Comparison of ENCODE assay signal across 1 cellular context in the genomic region with DNA sequence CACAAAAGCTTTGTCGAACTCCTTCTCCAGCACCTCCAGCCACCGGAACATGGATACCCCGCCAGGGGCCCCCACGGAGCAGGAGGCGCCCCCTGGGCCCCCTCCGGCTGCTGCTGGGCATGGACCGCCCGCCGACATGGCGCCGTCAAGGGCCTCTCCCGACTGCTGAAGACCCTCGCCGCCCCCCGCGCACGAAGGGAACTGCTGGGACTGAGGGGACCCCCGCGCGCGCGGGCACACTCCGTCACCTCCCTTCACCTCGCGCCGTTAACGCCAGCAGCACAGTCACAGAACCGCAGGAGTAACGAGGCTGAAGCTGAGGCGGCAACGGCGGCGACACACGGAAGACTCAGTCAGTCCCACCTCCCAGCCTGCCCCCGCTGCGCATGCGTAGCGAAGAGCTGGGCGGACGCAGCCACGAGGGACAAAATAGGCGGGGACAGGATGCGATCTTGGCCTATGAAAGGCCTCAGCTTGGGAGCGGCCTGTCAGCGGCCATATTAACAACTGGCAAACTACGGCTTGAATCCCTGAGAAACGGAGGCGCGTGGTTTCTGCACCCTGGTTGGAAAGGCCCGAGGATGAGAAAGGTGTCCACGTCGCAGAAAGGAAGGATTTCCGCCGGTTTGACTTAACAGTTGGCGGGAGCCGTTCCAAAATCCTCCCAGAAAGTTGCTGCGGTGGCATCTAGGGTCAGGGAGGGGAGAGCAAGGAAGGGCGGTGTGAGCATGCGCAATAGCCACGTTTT.
TF ChIP-seq lines count a peak whose summit lies in the region.

A gene (minus strand): TSS at position 361 of the 748 bp plus-strand sequence. CDS start 223 bp downstream, at position 138.

TF ChIP-seq in HepG2, 621 proteins besides CTCF, POLR2A, EP300 and RAD21 (continued from another document and continues in another):
- TF ChIP-seq, protein P1, sequence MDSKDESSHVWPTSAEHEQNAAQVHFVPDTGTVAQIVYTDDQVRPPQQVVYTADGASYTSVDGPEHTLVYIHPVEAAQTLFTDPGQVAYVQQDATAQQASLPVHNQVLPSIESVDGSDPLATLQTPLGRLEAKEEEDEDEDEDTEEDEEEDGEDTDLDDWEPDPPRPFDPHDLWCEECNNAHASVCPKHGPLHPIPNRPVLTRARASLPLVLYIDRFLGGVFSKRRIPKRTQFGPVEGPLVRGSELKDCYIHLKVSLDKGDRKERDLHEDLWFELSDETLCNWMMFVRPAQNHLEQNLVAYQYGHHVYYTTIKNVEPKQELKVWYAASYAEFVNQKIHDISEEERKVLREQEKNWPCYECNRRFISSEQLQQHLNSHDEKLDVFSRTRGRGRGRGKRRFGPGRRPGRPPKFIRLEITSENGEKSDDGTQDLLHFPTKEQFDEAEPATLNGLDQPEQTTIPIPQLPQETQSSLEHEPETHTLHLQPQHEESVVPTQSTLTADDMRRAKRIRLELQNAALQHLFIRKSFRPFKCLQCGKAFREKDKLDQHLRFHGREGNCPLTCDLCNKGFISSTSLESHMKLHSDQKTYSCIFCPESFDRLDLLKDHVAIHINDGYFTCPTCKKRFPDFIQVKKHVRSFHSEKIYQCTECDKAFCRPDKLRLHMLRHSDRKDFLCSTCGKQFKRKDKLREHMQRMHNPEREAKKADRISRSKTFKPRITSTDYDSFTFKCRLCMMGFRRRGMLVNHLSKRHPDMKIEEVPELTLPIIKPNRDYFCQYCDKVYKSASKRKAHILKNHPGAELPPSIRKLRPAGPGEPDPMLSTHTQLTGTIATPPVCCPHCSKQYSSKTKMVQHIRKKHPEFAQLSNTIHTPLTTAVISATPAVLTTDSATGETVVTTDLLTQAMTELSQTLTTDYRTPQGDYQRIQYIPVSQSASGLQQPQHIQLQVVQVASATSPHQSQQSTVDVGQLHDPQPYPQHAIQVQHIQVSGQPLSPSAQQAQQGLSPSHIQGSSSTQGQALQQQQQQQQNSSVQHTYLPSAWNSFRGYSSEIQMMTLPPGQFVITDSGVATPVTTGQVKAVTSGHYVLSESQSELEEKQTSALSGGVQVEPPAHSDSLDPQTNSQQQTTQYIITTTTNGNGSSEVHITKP (CRISPR knock-in tag; IDR thresholded peaks at IDR 0.05; ENCODE audit: low read depth): 0 out of 2 replicates have a peak, but pooled peaks have one; percentile 50
- TF ChIP-seq ZNF17 (CRISPR knock-in tag; IDR thresholded peaks at IDR 0.05): no peak
- TF ChIP-seq ZNF547 (CRISPR knock-in tag; IDR thresholded peaks at IDR 0.05): peak; percentile 96; the same call in 1 of the 2 replicates
- peak; percentile 38; the same call in 1 of the 2 replicates for TF ChIP-seq AKAP8 (CRISPR knock-in tag; IDR thresholded peaks at IDR 0.05)
- TF ChIP-seq, protein P2, sequence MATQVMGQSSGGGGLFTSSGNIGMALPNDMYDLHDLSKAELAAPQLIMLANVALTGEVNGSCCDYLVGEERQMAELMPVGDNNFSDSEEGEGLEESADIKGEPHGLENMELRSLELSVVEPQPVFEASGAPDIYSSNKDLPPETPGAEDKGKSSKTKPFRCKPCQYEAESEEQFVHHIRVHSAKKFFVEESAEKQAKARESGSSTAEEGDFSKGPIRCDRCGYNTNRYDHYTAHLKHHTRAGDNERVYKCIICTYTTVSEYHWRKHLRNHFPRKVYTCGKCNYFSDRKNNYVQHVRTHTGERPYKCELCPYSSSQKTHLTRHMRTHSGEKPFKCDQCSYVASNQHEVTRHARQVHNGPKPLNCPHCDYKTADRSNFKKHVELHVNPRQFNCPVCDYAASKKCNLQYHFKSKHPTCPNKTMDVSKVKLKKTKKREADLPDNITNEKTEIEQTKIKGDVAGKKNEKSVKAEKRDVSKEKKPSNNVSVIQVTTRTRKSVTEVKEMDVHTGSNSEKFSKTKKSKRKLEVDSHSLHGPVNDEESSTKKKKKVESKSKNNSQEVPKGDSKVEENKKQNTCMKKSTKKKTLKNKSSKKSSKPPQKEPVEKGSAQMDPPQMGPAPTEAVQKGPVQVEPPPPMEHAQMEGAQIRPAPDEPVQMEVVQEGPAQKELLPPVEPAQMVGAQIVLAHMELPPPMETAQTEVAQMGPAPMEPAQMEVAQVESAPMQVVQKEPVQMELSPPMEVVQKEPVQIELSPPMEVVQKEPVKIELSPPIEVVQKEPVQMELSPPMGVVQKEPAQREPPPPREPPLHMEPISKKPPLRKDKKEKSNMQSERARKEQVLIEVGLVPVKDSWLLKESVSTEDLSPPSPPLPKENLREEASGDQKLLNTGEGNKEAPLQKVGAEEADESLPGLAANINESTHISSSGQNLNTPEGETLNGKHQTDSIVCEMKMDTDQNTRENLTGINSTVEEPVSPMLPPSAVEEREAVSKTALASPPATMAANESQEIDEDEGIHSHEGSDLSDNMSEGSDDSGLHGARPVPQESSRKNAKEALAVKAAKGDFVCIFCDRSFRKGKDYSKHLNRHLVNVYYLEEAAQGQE (IDR thresholded peaks at IDR 0.05; ENCODE audit: borderline replicate concordance in 1 of 2, low read depth in 1 of 2, low read length in 2 of 2): no peak
- TF ChIP-seq, protein P3, sequence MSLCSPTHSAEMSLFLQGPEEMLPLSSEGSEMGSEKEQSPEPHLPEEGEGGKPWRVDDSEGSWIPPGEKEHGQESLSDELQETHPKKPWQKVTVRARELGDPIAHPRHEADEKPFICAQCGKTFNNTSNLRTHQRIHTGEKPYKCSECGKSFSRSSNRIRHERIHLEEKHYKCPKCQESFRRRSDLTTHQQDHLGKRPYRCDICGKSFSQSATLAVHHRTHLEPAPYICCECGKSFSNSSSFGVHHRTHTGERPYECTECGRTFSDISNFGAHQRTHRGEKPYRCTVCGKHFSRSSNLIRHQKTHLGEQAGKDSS (CRISPR knock-in tag; IDR thresholded peaks at IDR 0.05; ENCODE audit: borderline replicate concordance, low read depth): peak; percentile 90
- TF ChIP-seq SRF (IDR thresholded peaks at IDR 0.05; ENCODE audit: low read depth, low read length): no peak
- no peak for TF ChIP-seq CCAR2 (optimal IDR thresholded peaks at IDR 0.05; ENCODE audit: low read depth, low read length)
- TF ChIP-seq, protein P4, sequence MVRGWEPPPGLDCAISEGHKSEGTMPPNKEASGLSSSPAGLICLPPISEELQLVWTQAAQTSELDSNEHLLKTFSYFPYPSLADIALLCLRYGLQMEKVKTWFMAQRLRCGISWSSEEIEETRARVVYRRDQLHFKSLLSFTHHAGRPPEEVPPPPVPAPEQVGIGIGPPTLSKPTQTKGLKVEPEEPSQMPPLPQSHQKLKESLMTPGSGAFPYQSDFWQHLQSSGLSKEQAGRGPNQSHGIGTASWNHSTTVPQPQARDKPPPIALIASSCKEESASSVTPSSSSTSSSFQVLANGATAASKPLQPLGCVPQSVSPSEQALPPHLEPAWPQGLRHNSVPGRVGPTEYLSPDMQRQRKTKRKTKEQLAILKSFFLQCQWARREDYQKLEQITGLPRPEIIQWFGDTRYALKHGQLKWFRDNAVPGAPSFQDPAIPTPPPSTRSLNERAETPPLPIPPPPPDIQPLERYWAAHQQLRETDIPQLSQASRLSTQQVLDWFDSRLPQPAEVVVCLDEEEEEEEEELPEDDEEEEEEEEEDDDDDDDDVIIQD (CRISPR knock-in tag; IDR thresholded peaks at IDR 0.05; ENCODE audit: low read depth): peak; percentile 96
- TF ChIP-seq, protein P5, sequence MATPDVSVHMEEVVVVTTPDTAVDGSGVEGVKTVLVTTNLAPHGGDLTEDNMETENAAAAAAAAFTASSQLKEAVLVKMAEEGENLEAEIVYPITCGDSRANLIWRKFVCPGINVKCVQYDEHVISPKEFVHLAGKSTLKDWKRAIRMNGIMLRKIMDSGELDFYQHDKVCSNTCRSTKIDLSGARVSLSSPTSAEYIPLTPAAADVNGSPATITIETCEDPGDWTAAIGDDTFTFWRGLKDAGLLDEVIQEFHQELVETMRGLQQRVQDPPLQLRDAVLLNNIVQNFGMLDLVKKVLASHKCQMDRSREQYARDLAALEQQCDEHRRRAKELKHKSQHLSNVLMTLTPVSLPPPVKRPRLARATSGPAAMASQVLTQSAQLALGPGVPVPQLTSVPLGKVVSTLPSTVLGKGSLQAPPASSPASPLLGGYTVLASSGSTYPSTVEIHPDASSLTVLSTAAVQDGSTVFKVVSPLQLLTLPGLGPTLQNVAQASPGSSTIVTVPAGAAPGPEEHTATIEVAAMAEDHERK (CRISPR knock-in tag; IDR thresholded peaks at IDR 0.05; ENCODE audit: low read depth): no peak
- peak; percentile 97 for TF ChIP-seq ZNF556 (CRISPR knock-in tag; IDR thresholded peaks at IDR 0.05; ENCODE audit: borderline replicate concordance)
- peak; percentile 75; the same call in 1 of the 2 replicates for TF ChIP-seq GFI1 (CRISPR knock-in tag; IDR thresholded peaks at IDR 0.05; ENCODE audit: borderline replicate concordance)
- no peak for TF ChIP-seq SRSF9 (IDR thresholded peaks at IDR 0.05; ENCODE audit: borderline replicate concordance, insufficient read depth, low read depth, low read length, poor library complexity, severe bottlenecking)
- peak; percentile 88 for TF ChIP-seq ZNF160 (CRISPR knock-in tag; IDR thresholded peaks at IDR 0.05)
- TF ChIP-seq SCMH1 (CRISPR knock-in tag; IDR thresholded peaks at IDR 0.05; ENCODE audit: borderline replicate concordance): no peak
- peak; percentile 98 for TF ChIP-seq ZFP82 (CRISPR knock-in tag; IDR thresholded peaks at IDR 0.05; ENCODE audit: borderline replicate concordance)
- no peak for TF ChIP-seq ZNF615 (CRISPR knock-in tag; IDR thresholded peaks at IDR 0.05; ENCODE audit: borderline replicate concordance)
- TF ChIP-seq NBN (conservative IDR thresholded peaks at IDR 0.05): no peak
- peak; percentile 67; the same call in 1 of the 2 replicates for TF ChIP-seq WIZ (CRISPR knock-in tag; IDR thresholded peaks at IDR 0.05)
- peak; percentile 92; the same call in 1 of the 2 replicates for TF ChIP-seq ZNF33A (CRISPR knock-in tag; IDR thresholded peaks at IDR 0.05; ENCODE audit: borderline replicate concordance)
- TF ChIP-seq, protein P6, sequence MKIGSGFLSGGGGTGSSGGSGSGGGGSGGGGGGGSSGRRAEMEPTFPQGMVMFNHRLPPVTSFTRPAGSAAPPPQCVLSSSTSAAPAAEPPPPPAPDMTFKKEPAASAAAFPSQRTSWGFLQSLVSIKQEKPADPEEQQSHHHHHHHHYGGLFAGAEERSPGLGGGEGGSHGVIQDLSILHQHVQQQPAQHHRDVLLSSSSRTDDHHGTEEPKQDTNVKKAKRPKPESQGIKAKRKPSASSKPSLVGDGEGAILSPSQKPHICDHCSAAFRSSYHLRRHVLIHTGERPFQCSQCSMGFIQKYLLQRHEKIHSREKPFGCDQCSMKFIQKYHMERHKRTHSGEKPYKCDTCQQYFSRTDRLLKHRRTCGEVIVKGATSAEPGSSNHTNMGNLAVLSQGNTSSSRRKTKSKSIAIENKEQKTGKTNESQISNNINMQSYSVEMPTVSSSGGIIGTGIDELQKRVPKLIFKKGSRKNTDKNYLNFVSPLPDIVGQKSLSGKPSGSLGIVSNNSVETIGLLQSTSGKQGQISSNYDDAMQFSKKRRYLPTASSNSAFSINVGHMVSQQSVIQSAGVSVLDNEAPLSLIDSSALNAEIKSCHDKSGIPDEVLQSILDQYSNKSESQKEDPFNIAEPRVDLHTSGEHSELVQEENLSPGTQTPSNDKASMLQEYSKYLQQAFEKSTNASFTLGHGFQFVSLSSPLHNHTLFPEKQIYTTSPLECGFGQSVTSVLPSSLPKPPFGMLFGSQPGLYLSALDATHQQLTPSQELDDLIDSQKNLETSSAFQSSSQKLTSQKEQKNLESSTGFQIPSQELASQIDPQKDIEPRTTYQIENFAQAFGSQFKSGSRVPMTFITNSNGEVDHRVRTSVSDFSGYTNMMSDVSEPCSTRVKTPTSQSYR (CRISPR knock-in tag; IDR thresholded peaks at IDR 0.05; ENCODE audit: borderline replicate concordance): peak; percentile 59
- peak; percentile 87; the same call in 1 of the 2 replicates for TF ChIP-seq ZNF572 (CRISPR knock-in tag; IDR thresholded peaks at IDR 0.05)
- TF ChIP-seq YEATS2 (CRISPR knock-in tag; IDR thresholded peaks at IDR 0.05; ENCODE audit: borderline replicate concordance): peak; percentile 91
- TF ChIP-seq ZFP90 (CRISPR knock-in tag; IDR thresholded peaks at IDR 0.05; ENCODE audit: borderline replicate concordance): peak; percentile 99
- peak; percentile 79; the same call in 1 of the 2 replicates for TF ChIP-seq ZNF703 (CRISPR knock-in tag; IDR thresholded peaks at IDR 0.05; ENCODE audit: borderline replicate concordance)
- TF ChIP-seq, protein P7, sequence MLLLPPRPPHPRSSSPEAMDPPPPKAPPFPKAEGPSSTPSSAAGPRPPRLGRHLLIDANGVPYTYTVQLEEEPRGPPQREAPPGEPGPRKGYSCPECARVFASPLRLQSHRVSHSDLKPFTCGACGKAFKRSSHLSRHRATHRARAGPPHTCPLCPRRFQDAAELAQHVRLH (CRISPR knock-in tag; IDR thresholded peaks at IDR 0.05; ENCODE audit: borderline replicate concordance, low read depth): peak; percentile 95; the same call in 1 of the 2 replicates
- 0 out of 2 replicates have a peak, but pooled peaks have one; percentile 57 for TF ChIP-seq SIN3B (IDR thresholded peaks at IDR 0.05; ENCODE audit: low read length)
- peak; percentile 94 for TF ChIP-seq ZFAT (CRISPR knock-in tag; conservative IDR thresholded peaks at IDR 0.05)
- peak; percentile 100 for TF ChIP-seq ZFX (CRISPR knock-in tag; IDR thresholded peaks at IDR 0.05; ENCODE audit: low read depth)
- TF ChIP-seq KAT8 (CRISPR knock-in tag; IDR thresholded peaks at IDR 0.05): peak; percentile 96
- TF ChIP-seq FOXK2 (IDR thresholded peaks at IDR 0.05): peak; percentile 38; the same call in 1 of the 2 replicates
- peak; percentile 84 for TF ChIP-seq IRF2 (CRISPR knock-in tag; IDR thresholded peaks at IDR 0.05)
- TF ChIP-seq, protein P8, sequence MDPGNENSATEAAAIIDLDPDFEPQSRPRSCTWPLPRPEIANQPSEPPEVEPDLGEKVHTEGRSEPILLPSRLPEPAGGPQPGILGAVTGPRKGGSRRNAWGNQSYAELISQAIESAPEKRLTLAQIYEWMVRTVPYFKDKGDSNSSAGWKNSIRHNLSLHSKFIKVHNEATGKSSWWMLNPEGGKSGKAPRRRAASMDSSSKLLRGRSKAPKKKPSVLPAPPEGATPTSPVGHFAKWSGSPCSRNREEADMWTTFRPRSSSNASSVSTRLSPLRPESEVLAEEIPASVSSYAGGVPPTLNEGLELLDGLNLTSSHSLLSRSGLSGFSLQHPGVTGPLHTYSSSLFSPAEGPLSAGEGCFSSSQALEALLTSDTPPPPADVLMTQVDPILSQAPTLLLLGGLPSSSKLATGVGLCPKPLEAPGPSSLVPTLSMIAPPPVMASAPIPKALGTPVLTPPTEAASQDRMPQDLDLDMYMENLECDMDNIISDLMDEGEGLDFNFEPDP (CRISPR knock-in tag; conservative IDR thresholded peaks at IDR 0.05): no peak
- TF ChIP-seq, protein P9, sequence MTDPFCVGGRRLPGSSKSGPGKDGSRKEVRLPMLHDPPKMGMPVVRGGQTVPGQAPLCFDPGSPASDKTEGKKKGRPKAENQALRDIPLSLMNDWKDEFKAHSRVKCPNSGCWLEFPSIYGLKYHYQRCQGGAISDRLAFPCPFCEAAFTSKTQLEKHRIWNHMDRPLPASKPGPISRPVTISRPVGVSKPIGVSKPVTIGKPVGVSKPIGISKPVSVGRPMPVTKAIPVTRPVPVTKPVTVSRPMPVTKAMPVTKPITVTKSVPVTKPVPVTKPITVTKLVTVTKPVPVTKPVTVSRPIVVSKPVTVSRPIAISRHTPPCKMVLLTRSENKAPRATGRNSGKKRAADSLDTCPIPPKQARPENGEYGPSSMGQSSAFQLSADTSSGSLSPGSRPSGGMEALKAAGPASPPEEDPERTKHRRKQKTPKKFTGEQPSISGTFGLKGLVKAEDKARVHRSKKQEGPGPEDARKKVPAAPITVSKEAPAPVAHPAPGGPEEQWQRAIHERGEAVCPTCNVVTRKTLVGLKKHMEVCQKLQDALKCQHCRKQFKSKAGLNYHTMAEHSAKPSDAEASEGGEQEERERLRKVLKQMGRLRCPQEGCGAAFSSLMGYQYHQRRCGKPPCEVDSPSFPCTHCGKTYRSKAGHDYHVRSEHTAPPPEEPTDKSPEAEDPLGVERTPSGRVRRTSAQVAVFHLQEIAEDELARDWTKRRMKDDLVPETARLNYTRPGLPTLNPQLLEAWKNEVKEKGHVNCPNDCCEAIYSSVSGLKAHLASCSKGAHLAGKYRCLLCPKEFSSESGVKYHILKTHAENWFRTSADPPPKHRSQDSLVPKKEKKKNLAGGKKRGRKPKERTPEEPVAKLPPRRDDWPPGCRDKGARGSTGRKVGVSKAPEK (CRISPR knock-in tag; IDR thresholded peaks at IDR 0.05; ENCODE audit: borderline replicate concordance): no peak
- peak; percentile 55 for TF ChIP-seq FOXO1 (CRISPR knock-in tag; IDR thresholded peaks at IDR 0.05)
